Comparison of ENCODE assay signal across 17 cellular contexts in genomic region chr14:22726012-22726411, GRCh38. TPM values are rescaled to one million over a fixed set of nuclear protein-coding genes. Genes with fewer than 3 reads are reported as not detected.
A peak's percentile ranks its signal among the peaks of the same experiment; 100 is the strongest.
DNase-seq lines count a peak whose midpoint lies in the region; ATAC-seq, FAIRE-seq and TF ChIP-seq lines count a peak whose summit lies in the region.
"Had no signal": no experiment of that assay in that cellular context is flagged by ENCODE, and none has a peak within 500 bp of the region (broad histone marks: within the 10 kb centered on the region; RNA-seq: fewer than 3 reads in every experiment).

No MANE protein-coding gene starts in this region.

- FAIRE-seq in K562 (lab: Jason Lieb, UNC) = no peak
- FAIRE-seq: G401.6, GM12892, GM18507 had no signal

- H3K79me2 ChIP-seq in K562 (ENCODE audit: control insufficient read depth, insufficient read depth, low read length) = no peaks in the 10 kb centered on the region

- TF ChIP-seq CTCF in K562 (IDR thresholded peaks at IDR 0.05 in 2 of 3, conservative IDR thresholded peaks at IDR 0.05 in 1 of 3; ENCODE audit: insufficient read depth in 2 of 3, low read depth in 1 of 3, low read length in 3 of 3) (no peak), prostate gland (IDR thresholded peaks at IDR 0.05) (no peak)

- DNase-seq in NCI-H524 (lab: John Stamatoyannopoulos, UW) = peak; percentile 56 to 71
- DNase-seq in NCI-H524 treated with DMSO at 0.1 percent for 48 hours (lab: John Stamatoyannopoulos, UW) = no peak
- no peak for DNase-seq in K562 (ENCODE audit: extremely low read depth in 1 of 4, low spot score in 3 of 4)
- DNase-seq in natural killer cell treated with Interleukin-12 subunit alpha and Interleukin-12 subunit beta and Interleukin-15 and Interleukin-18, amount 100 ng/mL, for 72 hours (ENCODE audit: low spot score) = no peak
- DNase-seq in aorta = no peak
- DNase-seq in prostate gland (ENCODE audit: low spot score) = no peak
- DNase-seq: 8988T; Calu3; CD8-positive, alpha-beta T cell; GOT3; H9 had no signal

- H3K27me3 Mint-ChIP-seq in natural killer cell treated with Interleukin-12 subunit alpha and Interleukin-12 subunit beta and Interleukin-15 and Interleukin-18, amount 100 ng/mL, for 72 hours = peaks cover 2 to 4% of the 10 kb centered on the region in 2 donors

- TF ChIP-seq EP300 in K562 (IDR thresholded peaks at IDR 0.05; ENCODE audit: low read length) = no peak

- no peak overlapping the region for H3K4me2 ChIP-seq in K562 (ENCODE audit: insufficient read depth, low read length)
- H3K4me2 ChIP-seq: BLaER1 had no signal

- 13% methylated on average over 1 of the region's 1 CpG for WGBS in K562 (ENCODE audit: insufficient coverage, low coverage, missing lambda C conversion rate)
- 56 to 76% methylated on average over 1 of the region's 1 CpG for WGBS in aorta, 2 donors
- WGBS in prostate gland = 73% methylated on average over 1 of the region's 1 CpG

- H3K27me3 ChIP-seq in K562 (ENCODE audit: control insufficient read depth in 2 of 2, insufficient read depth in 2 of 2, low read length in 2 of 2) (no peaks in the 10 kb centered on the region), aorta (ENCODE audit: control insufficient read depth in 1 of 2, insufficient read depth in 2 of 2, low read length in 1 of 2) (no peaks in the 10 kb centered on the region), prostate gland (replicated peaks; ENCODE audit: insufficient read depth) (no peaks in the 10 kb centered on the region)
- H3K27me3 ChIP-seq: BLaER1 had no signal

- CTCF ChIA-PET in K562 (lab: Yijun Ruan, JAX; ENCODE audit: low intra/inter-chr PET ratio) = interaction anchor here (0.6 kb wide), 1 partner anchor 297 kb away, joined by 3 read pairs; no protein-coding TSS in a partner anchor

- H3K4me3 ChIP-seq in K562 (no peak overlapping the region), aorta (ENCODE audit: low read length in 2 of 2) (no peak overlapping the region), prostate gland (no peak overlapping the region)
- H3K4me3 ChIP-seq: BLaER1 had no signal

- BruUV-seq in K562 (replicated peaks; lab: Mats Ljungman, UMichigan) = no TSS peak

- ATAC-seq in K562 = peak; percentile 75
- peak; percentile 9 to 17 for ATAC-seq in natural killer cell treated with Interleukin-12 subunit alpha and Interleukin-12 subunit beta and Interleukin-15 and Interleukin-18, amount 100 ng/mL, for 72 hours
- ATAC-seq in aorta (ENCODE audit: low FRiP score) = peak; percentile 7
- no peak for ATAC-seq in GM21390 (IDR thresholded peaks at IDR 0.05; ENCODE audit: unreplicated experiment)
- ATAC-seq: CD8-positive, alpha-beta T cell had no signal

- no peaks in the 10 kb centered on the region for H3K36me3 ChIP-seq in K562 (ENCODE audit: control insufficient read depth, insufficient read depth, low read length)
- no peaks in the 10 kb centered on the region for H3K36me3 ChIP-seq in aorta (ENCODE audit: control insufficient read depth in 1 of 2, insufficient read depth in 2 of 2, low read length in 1 of 2)
- no peaks in the 10 kb centered on the region for H3K36me3 ChIP-seq in prostate gland
- H3K36me3 ChIP-seq: BLaER1 had no signal

- H3K4me3 Mint-ChIP-seq in natural killer cell treated with Interleukin-12 subunit alpha and Interleukin-12 subunit beta and Interleukin-15 and Interleukin-18, amount 100 ng/mL, for 72 hours = no peak overlapping the region
- H3K4me3 Mint-ChIP-seq: CD14-positive monocyte; CD8-positive, alpha-beta T cell; H9 had no signal

- POLR2A ChIA-PET in K562 (lab: Yijun Ruan, JAX) = no interaction called here

- no peaks in the 10 kb centered on the region for H3K36me3 Mint-ChIP-seq in natural killer cell treated with Interleukin-12 subunit alpha and Interleukin-12 subunit beta and Interleukin-15 and Interleukin-18, amount 100 ng/mL, for 72 hours
- H3K36me3 Mint-ChIP-seq: CD14-positive monocyte; CD8-positive, alpha-beta T cell had no signal

- peak overlapping the region; percentile 66; the same call in 1 of the 2 replicates for H2AFZ ChIP-seq in K562 (ENCODE audit: low read depth, low read length)

- H3K4me1 Mint-ChIP-seq in natural killer cell treated with Interleukin-12 subunit alpha and Interleukin-12 subunit beta and Interleukin-15 and Interleukin-18, amount 100 ng/mL, for 72 hours (ENCODE audit: low read depth in 2 of 2) = no peaks in the 10 kb centered on the region
- H3K4me1 Mint-ChIP-seq: CD14-positive monocyte had no signal

- no peak for TF ChIP-seq POLR2A in K562 (conservative IDR thresholded peaks at IDR 0.05)
- TF ChIP-seq POLR2A in prostate gland (IDR thresholded peaks at IDR 0.05) = no peak

- H3K9me3 ChIP-seq in K562 (replicated peaks; ENCODE audit: control insufficient read depth, insufficient read depth, low read depth, low read length) = no peaks in the 10 kb centered on the region
- H3K9me3 ChIP-seq in aorta (ENCODE audit: control insufficient read depth, low read length) = peaks cover 3% of the 10 kb centered on the region
- H3K9me3 ChIP-seq in prostate gland = no peaks in the 10 kb centered on the region

- H3K27ac ChIP-seq in K562 (ENCODE audit: extremely low read depth, low read depth, low read length) (peak overlapping the region; percentile 5; the same call in 2 of the 3 replicates), aorta (ENCODE audit: low read depth in 1 of 2, low read length in 2 of 2) (no peak overlapping the region), prostate gland (no peak overlapping the region)
- H3K27ac ChIP-seq: BLaER1 had no signal

- intact Hi-C loops in K562 (cut with micrococcal nuclease) = no loop called here
- intact Hi-C loops in aorta (cut with DNase I) = no loop called here
- intact Hi-C loops in prostate gland (cut with DNase I) = no loop called here

- in situ Hi-C loops in K562 (cut with MboI) = no loop called here

- H3K9me3 Mint-ChIP-seq in natural killer cell treated with Interleukin-12 subunit alpha and Interleukin-12 subunit beta and Interleukin-15 and Interleukin-18, amount 100 ng/mL, for 72 hours = no peaks in the 10 kb centered on the region

- no peaks in the 10 kb centered on the region for H4K20me1 ChIP-seq in K562 (replicated peaks; ENCODE audit: control insufficient read depth, insufficient read depth, low read length)
- H4K20me1 ChIP-seq: BLaER1 had no signal

- peak overlapping the region in 1 of 2 experiments; percentile 37; a peak in 1 of 4 replicates for H3K9ac ChIP-seq in K562 (ENCODE audit: insufficient read depth in 1 of 2, low read depth in 2 of 2, low read length in 2 of 2)
- H3K9ac ChIP-seq: BLaER1 had no signal

- H3K9me1 ChIP-seq in K562 (ENCODE audit: control insufficient read depth, insufficient read depth, low read length) = no peaks in the 10 kb centered on the region

- H3K27ac Mint-ChIP-seq in natural killer cell treated with Interleukin-12 subunit alpha and Interleukin-12 subunit beta and Interleukin-15 and Interleukin-18, amount 100 ng/mL, for 72 hours = no peak overlapping the region
- H3K27ac Mint-ChIP-seq: CD14-positive monocyte; CD8-positive, alpha-beta T cell; H9 had no signal

- H3K4me1 ChIP-seq in K562 (replicated peaks in 1 of 2; ENCODE audit: control insufficient read depth in 2 of 2, insufficient read depth in 2 of 2, low read length in 2 of 2) (peaks cover 10 to 13% of the 10 kb centered on the region in 2 experiments; a peak in 4 of 5 replicates), aorta (ENCODE audit: control insufficient read depth in 1 of 2, insufficient read depth in 2 of 2, low read length in 2 of 2) (no peaks in the 10 kb centered on the region), prostate gland (replicated peaks) (no peaks in the 10 kb centered on the region)
- H3K4me1 ChIP-seq: BLaER1 had no signal

- no peak for TF ChIP-seq RAD21 in K562 (CRISPR knock-in tag; conservative IDR thresholded peaks at IDR 0.05 in 1 of 2, IDR thresholded peaks at IDR 0.05 in 1 of 2)

TF ChIP-seq in K562, 482 proteins besides CTCF, POLR2A, EP300 and RAD21 (continues in another document):
- TF ChIP-seq RBM14 (IDR thresholded peaks at IDR 0.05; ENCODE audit: borderline replicate concordance, insufficient read depth, low read depth, low read length) (no peak), GTF2B (IDR thresholded peaks at IDR 0.05; ENCODE audit: extremely low read depth, insufficient read length) (no peak), PTTG1 (tag; IDR thresholded peaks at IDR 0.05; ENCODE audit: low read depth) (no peak), EGR1 (conservative IDR thresholded peaks at IDR 0.05) (no peak)

RNA-seq across cellular contexts. Expression of gene OXA1L, which starts 40.5 kb away (rescaled TPM):
- total RNA-seq in K562 (2011; cell fraction: chromatin; rRNA removed; ENCODE audit: low replicate concordance) = 185 and 201 TPM in 2 replicates
- 139 and 158 TPM in 2 replicates for total RNA-seq in K562 (2011; cell fraction: nucleolus; rRNA removed)
- total RNA-seq in K562 (2011; cell fraction: nucleoplasm; rRNA removed) = 191 and 256 TPM in 2 replicates
- total RNA-seq in K562 (2014; rRNA removed) (145 and 157 TPM in 2 replicates), K562 (2014; rRNA removed; fragmentation: Illumina TruSeq; extraction: Trizol) (99.6 and 100 TPM in 2 replicates), K562 (2015; rRNA removed; fragmentation: Illumina TruSeq; extraction: Trizol) (115 TPM in 2 replicates), K562 (2021) (119 and 125 TPM in 2 replicates), aorta (10 to 100 TPM; 60.0 to 74.8 TPM), prostate gland (10 to 100 TPM; 65.2 to 81.9 TPM)
- polyA plus RNA-seq in K562 (2011; rRNA removed) (166 and 183 TPM in 2 replicates), K562 (2014; fragmentation: Illumina TruSeq; extraction: Trizol) (204 and 210 TPM in 2 replicates), K562 (2014; fragmentation: Nextera tagmentation; extraction: Ambion mirVana) (100 to 1,000 TPM; 137 to 166 TPM), K562 (2014; rRNA removed) (195 and 210 TPM in 2 replicates), aorta (100 to 1,000 TPM in 1 of 2 donors, 10 to 100 TPM in 1; 69.4 to 123 TPM)
- polyA plus RNA-seq in K562 (2011; cell fraction: cytosol; rRNA removed) = 170 and 202 TPM in 2 replicates
- 331 and 388 TPM in 2 replicates for polyA plus RNA-seq in K562 (2011; cell fraction: nucleus; rRNA removed)
- 129 and 159 TPM in 2 replicates for polyA plus RNA-seq in K562 (2012)
- 103 and 117 TPM in 2 replicates for polyA minus RNA-seq in K562 (2011; rRNA and poly(A)+ RNA removed)
- 64.9 and 65.9 TPM in 2 replicates for polyA minus RNA-seq in K562 (2011; cell fraction: cytosol; rRNA and poly(A)+ RNA removed)
- polyA minus RNA-seq in K562 (2011; cell fraction: nucleus; rRNA and poly(A)+ RNA removed) = 81.6 and 132 TPM in 2 replicates
- 100 to 1,000 TPM; 103 to 112 TPM for total RNA-seq in natural killer cell treated with Interleukin-12 subunit alpha and Interleukin-12 subunit beta and Interleukin-15 and Interleukin-18, amount 100 ng/mL, for 72 hours

Comparison
In these comparisons a context has a peak if more than half of its experiments do, and no peak if none do; other contexts are left out.
1. DNase-seq: peak in NCI-H524 (2 of 2); none in NCI-H524 treated with DMSO at 0.1 percent for 48 hours (single experiment), K562 (0 of 4), natural killer cell treated with Interleukin-12 subunit alpha and Interleukin-12 subunit beta and Interleukin-15 and Interleukin-18, amount 100 ng/mL, for 72 hours (single experiment), aorta (0 of 2) and prostate gland (single experiment).